ENCODE assay signal across 10 cellular contexts in the genomic region with DNA sequence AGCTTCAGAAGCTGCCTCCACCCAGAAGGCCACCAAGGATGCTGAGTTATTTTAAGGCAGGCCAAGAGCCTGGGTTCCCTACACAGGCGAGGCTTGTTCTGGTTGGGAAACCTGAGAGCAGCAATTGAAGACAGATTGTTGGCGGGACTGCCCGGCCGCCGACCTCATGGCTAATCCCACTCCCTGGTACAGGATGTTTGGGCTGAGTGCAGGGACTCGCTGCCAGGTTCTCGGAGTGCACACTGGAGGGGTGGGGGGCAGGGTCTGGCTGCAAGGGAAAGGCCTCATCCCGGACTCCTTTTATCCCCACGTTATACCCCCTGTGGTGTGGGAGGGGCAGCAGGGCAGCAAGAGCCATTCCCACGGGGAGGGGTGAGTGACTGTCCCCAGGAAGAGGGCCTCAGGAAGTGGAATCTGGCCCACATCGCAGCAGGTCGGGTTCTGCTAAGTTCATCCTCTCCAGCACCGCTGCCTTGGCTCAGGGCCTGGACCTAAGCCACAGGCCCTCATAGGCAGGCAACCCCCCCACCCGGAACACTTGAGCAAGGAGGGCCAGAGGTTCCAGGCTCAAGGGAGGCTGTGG. TPM values are rescaled to one million over a fixed set of nuclear protein-coding genes. Genes with fewer than 3 reads are reported as not detected.
DNase-seq lines count a peak whose midpoint lies in the region; ATAC-seq and TF ChIP-seq lines count a peak whose summit lies in the region.
"Had no signal": no experiment of that assay in that cellular context is flagged by ENCODE, and none has a peak within 500 bp of the region (broad histone marks: within the 10 kb centered on the region; RNA-seq: fewer than 3 reads in every experiment).

No MANE protein-coding gene starts in this region.

- H3K4me1 ChIP-seq in endodermal cell (ENCODE audit: control insufficient read depth, insufficient read depth, low read length): peaks cover 4% of the 10 kb centered on the region
- H3K4me1 ChIP-seq in mesenchymal stem cell (ENCODE audit: control insufficient read depth, insufficient read depth, low read depth, low read length): peaks cover 7% of the 10 kb centered on the region
- H3K4me1 ChIP-seq in tibial nerve: peaks cover 0 to 21% (median 6%) of the 10 kb centered on the region in 4 donors

- peak; percentile 37 for ATAC-seq in activated naive CD8-positive, alpha-beta T cell treated with anti-CD3 and anti-CD28 coated beads, Interleukin-2, amount 10 ng/mL, durations not matched to agents 7 days and 5 days (ENCODE audit: low read depth)
- ATAC-seq in activated naive CD8-positive, alpha-beta T cell treated with anti-CD3 and anti-CD28 coated beads, Interleukin-2, amount 50 U/mL, for 24 hours: no peak
- no peak for ATAC-seq in GM21529 (IDR thresholded peaks at IDR 0.05; ENCODE audit: unreplicated experiment)

- peak overlapping the region; percentile 29 to 56 for H2BK12ac ChIP-seq in mesenchymal stem cell (ENCODE audit: low read length in 2 of 2)

- H3K36me3 ChIP-seq in endodermal cell (ENCODE audit: control insufficient read depth, insufficient read depth, low read length): no peaks in the 10 kb centered on the region
- H3K36me3 ChIP-seq in mesenchymal stem cell (ENCODE audit: control insufficient read depth in 1 of 2, insufficient read depth in 2 of 2, low read depth in 1 of 2, low read length in 2 of 2): no peaks in the 10 kb centered on the region
- no peaks in the 10 kb centered on the region for H3K36me3 ChIP-seq in tibial nerve

- no peak overlapping the region for H3K14ac ChIP-seq in mesenchymal stem cell (ENCODE audit: low read length in 2 of 2)

- H3K27ac ChIP-seq in endodermal cell (ENCODE audit: low read depth, low read length) (no peak overlapping the region), mesenchymal stem cell (ENCODE audit: low read length, poor library complexity, severe bottlenecking) (no peak overlapping the region), tibial nerve (peak overlapping the region in 1 of 4 donors; percentile 43)

- peaks cover 1% of the 10 kb centered on the region for H3K36me3 Mint-ChIP-seq in activated naive CD8-positive, alpha-beta T cell treated with anti-CD3 and anti-CD28 coated beads, Interleukin-2, amount 10 ng/mL, durations not matched to agents 7 days and 5 days
- no peaks in the 10 kb centered on the region for H3K36me3 Mint-ChIP-seq in activated naive CD8-positive, alpha-beta T cell treated with anti-CD3 and anti-CD28 coated beads, Interleukin-2, amount 50 U/mL, for 24 hours (ENCODE audit: low read depth)
- H3K36me3 Mint-ChIP-seq in endodermal cell (ENCODE audit: low read depth) (no peaks in the 10 kb centered on the region), type B pancreatic cell (no peaks in the 10 kb centered on the region)

- no peaks in the 10 kb centered on the region for H3K79me1 ChIP-seq in mesenchymal stem cell (replicated peaks; ENCODE audit: low read length, poor library complexity, severe bottlenecking)

- no peak overlapping the region for H3K4me2 ChIP-seq in mesenchymal stem cell (ENCODE audit: low read length, poor library complexity, severe bottlenecking)
- H3K4me2 ChIP-seq: smooth muscle cell had no signal

- peak overlapping the region in 1 of 2 experiments; percentile 28 for H3K18ac ChIP-seq in mesenchymal stem cell (ENCODE audit: low read depth in 1 of 2, low read length in 2 of 2)

- H2BK5ac ChIP-seq in mesenchymal stem cell (ENCODE audit: low read depth, low read length, poor library complexity, severe bottlenecking): no peak overlapping the region

- H4K8ac ChIP-seq in mesenchymal stem cell (ENCODE audit: low read length): no peak overlapping the region

- peak overlapping the region; percentile 31 for H2AFZ ChIP-seq in mesenchymal stem cell (ENCODE audit: low read depth, low read length)

- H3K4me3 ChIP-seq in endodermal cell (ENCODE audit: low read length) (no peak overlapping the region), mesenchymal stem cell (ENCODE audit: insufficient read depth in 1 of 2, low read depth in 1 of 2, low read length in 2 of 2) (no peak overlapping the region), tibial nerve (no peak overlapping the region)
- H3K4me3 ChIP-seq: smooth muscle cell had no signal

- DNase-seq in activated naive CD8-positive, alpha-beta T cell treated with anti-CD3 and anti-CD28 coated beads, Interleukin-2, amount 10 ng/mL, durations not matched to agents 7 days and 5 days: no peak
- DNase-seq in activated naive CD8-positive, alpha-beta T cell treated with anti-CD3 and anti-CD28 coated beads, Interleukin-2, amount 50 U/mL, for 24 hours: no peak
- DNase-seq in endodermal cell (peak; percentile 71), mesenchymal stem cell (no peak), type B pancreatic cell (ENCODE audit: extremely low spot score, unreplicated experiment) (no peak), NCI-H526 treated with DMSO at 0.1 percent for 48 hours (lab: John Stamatoyannopoulos, UW) (no peak), tibial nerve (ENCODE audit: low spot score in 2 of 2) (no peak)
- DNase-seq: CD4-positive, alpha-beta T cell had no signal

- no peaks in the 10 kb centered on the region for H3K27me3 Mint-ChIP-seq in activated naive CD8-positive, alpha-beta T cell treated with anti-CD3 and anti-CD28 coated beads, Interleukin-2, amount 10 ng/mL, durations not matched to agents 7 days and 5 days
- H3K27me3 Mint-ChIP-seq in activated naive CD8-positive, alpha-beta T cell treated with anti-CD3 and anti-CD28 coated beads, Interleukin-2, amount 50 U/mL, for 24 hours: no peaks in the 10 kb centered on the region
- H3K27me3 Mint-ChIP-seq in endodermal cell (ENCODE audit: insufficient read depth) (peaks cover 10% of the 10 kb centered on the region), type B pancreatic cell (no peaks in the 10 kb centered on the region)
- H3K27me3 Mint-ChIP-seq: CD4-positive, alpha-beta T cell had no signal

- H3K4ac ChIP-seq in mesenchymal stem cell (ENCODE audit: low read depth in 1 of 2, low read length in 2 of 2): no peak overlapping the region

- H3K4me3 Mint-ChIP-seq in activated naive CD8-positive, alpha-beta T cell treated with anti-CD3 and anti-CD28 coated beads, Interleukin-2, amount 10 ng/mL, durations not matched to agents 7 days and 5 days: no peak overlapping the region
- H3K4me3 Mint-ChIP-seq in activated naive CD8-positive, alpha-beta T cell treated with anti-CD3 and anti-CD28 coated beads, Interleukin-2, amount 50 U/mL, for 24 hours: no peak overlapping the region
- H3K4me3 Mint-ChIP-seq in endodermal cell: no peak overlapping the region
- H3K4me3 Mint-ChIP-seq in type B pancreatic cell: no peak overlapping the region
- H3K4me3 Mint-ChIP-seq: CD4-positive, alpha-beta T cell had no signal

- H3K27me3 ChIP-seq in endodermal cell (ENCODE audit: control insufficient read depth, insufficient read depth, low read length, poor library complexity, severe bottlenecking): no peaks in the 10 kb centered on the region
- peaks cover 0 to 32% of the 10 kb centered on the region in 2 experiments for H3K27me3 ChIP-seq in mesenchymal stem cell (ENCODE audit: control insufficient read depth in 1 of 2, insufficient read depth in 1 of 2, low read length in 2 of 2)
- H3K27me3 ChIP-seq in tibial nerve: no peaks in the 10 kb centered on the region

- H3K9me3 ChIP-seq in endodermal cell (ENCODE audit: control insufficient read depth, low read length) (no peaks in the 10 kb centered on the region), mesenchymal stem cell (ENCODE audit: control insufficient read depth, low read length) (no peaks in the 10 kb centered on the region), tibial nerve (peaks cover 0 to 2% (median 0%) of the 10 kb centered on the region in 4 donors)

- H2BK120ac ChIP-seq in mesenchymal stem cell (ENCODE audit: low read depth, low read length): no peak overlapping the region

- H3K9ac ChIP-seq in endodermal cell (ENCODE audit: extremely low read depth, low read length, poor library complexity, severe bottlenecking): no peak overlapping the region
- peak overlapping the region; percentile 36 for H3K9ac ChIP-seq in mesenchymal stem cell (ENCODE audit: low read length)

- no peak overlapping the region for H3K27ac Mint-ChIP-seq in activated naive CD8-positive, alpha-beta T cell treated with anti-CD3 and anti-CD28 coated beads, Interleukin-2, amount 10 ng/mL, durations not matched to agents 7 days and 5 days
- no peak overlapping the region for H3K27ac Mint-ChIP-seq in activated naive CD8-positive, alpha-beta T cell treated with anti-CD3 and anti-CD28 coated beads, Interleukin-2, amount 50 U/mL, for 24 hours
- H3K27ac Mint-ChIP-seq in endodermal cell (no peak overlapping the region), type B pancreatic cell (no peak overlapping the region)
- H3K27ac Mint-ChIP-seq: CD4-positive, alpha-beta T cell had no signal

- WGBS in endodermal cell (ENCODE audit: insufficient coverage in 1 of 2, insufficient read length in 1 of 2), 2 experiments: 76 to 86% methylated on average over 7 to 14 of the region's 14 CpGs
- WGBS in mesenchymal stem cell: 65% methylated on average over 10 of the region's 14 CpGs
- WGBS in tibial nerve, 2 donors: 21 to 27% methylated on average over 10 to 13 of the region's 14 CpGs

- no peak for TF ChIP-seq POLR2A in tibial nerve (IDR thresholded peaks at IDR 0.05)

- POLR2A ChIA-PET in activated naive CD8-positive, alpha-beta T cell treated with anti-CD3 and anti-CD28 coated beads, Interleukin-2, amount 10 ng/mL, durations not matched to agents 7 days and 5 days (lab: Charles Lee): interaction anchor here (0.7 kb wide), 1 partner anchor 503 kb away, joined by 3 read pairs; no protein-coding TSS in a partner anchor

- peaks cover 15% of the 10 kb centered on the region for H3K4me1 Mint-ChIP-seq in activated naive CD8-positive, alpha-beta T cell treated with anti-CD3 and anti-CD28 coated beads, Interleukin-2, amount 10 ng/mL, durations not matched to agents 7 days and 5 days
- peaks cover 10% of the 10 kb centered on the region for H3K4me1 Mint-ChIP-seq in activated naive CD8-positive, alpha-beta T cell treated with anti-CD3 and anti-CD28 coated beads, Interleukin-2, amount 50 U/mL, for 24 hours
- H3K4me1 Mint-ChIP-seq in endodermal cell (peaks cover 3% of the 10 kb centered on the region), type B pancreatic cell (ENCODE audit: unreplicated experiment) (peaks cover 5% of the 10 kb centered on the region)

- no peak overlapping the region for H3K23ac ChIP-seq in mesenchymal stem cell (ENCODE audit: low read length in 2 of 2)

- TF ChIP-seq CTCF in endodermal cell (conservative IDR thresholded peaks at IDR 0.05) (no peak), type B pancreatic cell (conservative IDR thresholded peaks at IDR 0.05) (no peak), tibial nerve (IDR thresholded peaks at IDR 0.05) (no peak)

- no peak overlapping the region for H2BK15ac ChIP-seq in mesenchymal stem cell (ENCODE audit: low read depth, poor library complexity, severe bottlenecking)

- no peaks in the 10 kb centered on the region for H3K9me3 Mint-ChIP-seq in activated naive CD8-positive, alpha-beta T cell treated with anti-CD3 and anti-CD28 coated beads, Interleukin-2, amount 10 ng/mL, durations not matched to agents 7 days and 5 days
- H3K9me3 Mint-ChIP-seq in activated naive CD8-positive, alpha-beta T cell treated with anti-CD3 and anti-CD28 coated beads, Interleukin-2, amount 50 U/mL, for 24 hours: no peaks in the 10 kb centered on the region
- no peaks in the 10 kb centered on the region for H3K9me3 Mint-ChIP-seq in endodermal cell
- H3K9me3 Mint-ChIP-seq in type B pancreatic cell: no peaks in the 10 kb centered on the region
- H3K9me3 Mint-ChIP-seq: CD4-positive, alpha-beta T cell had no signal

- TF ChIP-seq EP300 in tibial nerve (IDR thresholded peaks at IDR 0.05): peak in 1 of 2 donors; percentile 7

- H2AK5ac ChIP-seq in mesenchymal stem cell (ENCODE audit: low read length, severe bottlenecking): no peak overlapping the region

- H4K91ac ChIP-seq in mesenchymal stem cell (ENCODE audit: low read length): peak overlapping the region; percentile 28

RNA-seq across cellular contexts. Expression of a gene that starts 43.5 kb away (rescaled TPM):
- 10 to 100 TPM; 51.5 to 52.3 TPM for total RNA-seq in activated naive CD8-positive, alpha-beta T cell treated with anti-CD3 and anti-CD28 coated beads, Interleukin-2, amount 10 ng/mL, durations not matched to agents 7 days and 5 days
- total RNA-seq in endodermal cell (10 to 100 TPM; 32.0 to 37.2 TPM), type B pancreatic cell (ENCODE audit: low replicate concordance) (21.2 and 30.8 TPM in 2 replicates), tibial nerve (10 to 100 TPM; 40.4 to 68.4 (median 42.5) TPM)
- 13.0 TPM for polyA plus RNA-seq in endodermal cell (2013, experiment 1 of 2)
- 12.3 TPM for polyA plus RNA-seq in endodermal cell (2013, experiment 2 of 2)
- polyA plus RNA-seq in mesenchymal stem cell (2013, experiment 1 of 2): 12.2 TPM
- 12.2 TPM for polyA plus RNA-seq in mesenchymal stem cell (2013, experiment 2 of 2)
